Comparison of ENCODE assay signal across 21 cellular contexts in genomic region chr2:156215656-156216055, GRCh38.
DNase-seq lines count a peak whose midpoint lies in the region; ATAC-seq lines count a peak whose summit lies in the region.
"Had no signal": no experiment of that assay in that cellular context is flagged by ENCODE, and none has a peak within 500 bp of the region (broad histone marks: within the 10 kb centered on the region; RNA-seq: fewer than 3 reads in every experiment).

No MANE protein-coding gene starts in this region.

- ATAC-seq in esophagus mucosa, result peak; percentile 35
- no peak for ATAC-seq in activated CD4-positive, CD25-positive, alpha-beta regulatory T cell treated with anti-CD3 and anti-CD28 coated beads, Interleukin-2, amount 50 U/mL, for 24 hours
- ATAC-seq: CD8-positive, alpha-beta T cell; K562 had no signal

- DNase-seq in NCI-H226 (peak; percentile 29), SK-MEL-5 (ENCODE audit: low read depth, low spot score) (peak; percentile 33), NCI-H146 (lab: John Stamatoyannopoulos, UW) (no peak), SIG-M5 treated with dmso at 0.1 percent for 504 hours (lab: John Stamatoyannopoulos, UW; ENCODE audit: unreplicated experiment) (no peak)
- DNase-seq in activated CD4-positive, CD25-positive, alpha-beta regulatory T cell (lab: John Stamatoyannopoulos, UW), result no peak
- DNase-seq: Caco-2; CD8-positive, alpha-beta T cell; GM23248; H9; HFFc6; Kasumi-1; MV-4-11; NCI-H1105; NCI-H1436 treated with DMSO at 0.1 percent for 48 hours; NCI-H2029; NCI-H69; Peyer's patch; SJCRH30 had no signal

- in situ Hi-C loops in SK-MEL-5 (cut with HindIII; ENCODE audit: low pct_unique_long_range_greater_than_20kb, low sequenced_read_pairs), result no loop called here

Comparison
In these comparisons a context has a peak if more than half of its experiments do, and no peak if none do; other contexts are left out.
1. DNase-seq: peak in NCI-H226 (single experiment) and SK-MEL-5 (single experiment); none in activated CD4-positive, CD25-positive, alpha-beta regulatory T cell (0 of 4), NCI-H146 (single experiment) and SIG-M5 treated with dmso at 0.1 percent for 504 hours (single experiment).